8 cellular contexts compared by ENCODE assay signal in the genomic region with DNA sequence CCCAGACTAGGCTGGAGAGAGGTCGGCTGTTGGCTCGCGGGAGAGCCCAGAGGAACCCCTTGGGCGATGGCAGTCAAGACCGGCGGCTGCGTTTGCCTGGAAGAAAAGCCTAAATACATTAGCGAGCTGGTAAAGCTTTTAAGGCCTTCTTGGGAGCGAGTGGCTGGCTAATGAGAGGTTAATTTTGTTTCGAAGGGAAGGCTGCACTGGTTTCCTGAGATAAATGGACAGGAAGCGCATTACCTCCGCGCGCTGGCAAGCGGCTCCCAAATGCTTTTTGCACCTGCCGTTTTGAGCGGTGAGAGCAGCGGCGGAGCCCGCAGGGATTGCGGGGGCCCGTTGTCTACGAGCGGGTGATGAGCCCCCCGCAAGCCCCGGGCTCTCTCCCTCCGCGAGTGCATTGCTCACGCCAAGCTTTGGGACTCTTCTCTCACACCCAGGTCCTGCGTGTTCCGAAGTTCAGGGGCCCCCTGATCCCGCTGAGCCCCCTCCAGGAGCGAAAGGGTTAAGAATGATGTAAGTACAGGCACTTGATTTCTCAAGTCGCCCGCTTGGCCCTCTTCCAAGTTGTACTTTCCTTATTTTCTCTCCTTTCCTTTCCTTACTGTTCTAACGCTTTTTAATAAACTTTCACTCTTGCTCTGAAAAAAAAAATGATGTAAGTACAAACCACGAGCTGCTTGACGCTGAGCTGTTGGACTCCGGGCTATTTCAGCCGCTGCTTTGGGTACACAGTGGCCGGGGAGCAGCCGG. TPM values are rescaled to one million over a fixed set of nuclear protein-coding genes. Genes with fewer than 3 reads are reported as not detected.
A peak's percentile ranks its signal among the peaks of the same experiment; 100 is the strongest.
DNase-seq lines count a peak whose midpoint lies in the region; ATAC-seq and TF ChIP-seq lines count a peak whose summit lies in the region.

No MANE protein-coding gene starts in this region.

- in situ Hi-C loops in GM13977 (cut with MboI; ENCODE audit: low pct_unique_long_range_greater_than_20kb, low sequenced_read_pairs, unreplicated experiment): no loop called here

- TF ChIP-seq CTCF in GM13977 (IDR thresholded peaks at IDR 0.05; ENCODE audit: extremely low read depth, insufficient read depth, missing control alignments): no peak

- no peak for ATAC-seq in left cardiac atrium

- DNase-seq in A172 (ENCODE audit: low spot score) (peak; percentile 44), GM13977 (ENCODE audit: low spot score) (peak; percentile 51), NCI-H82 treated with DMSO at 0.1 percent for 48 hours (lab: John Stamatoyannopoulos, UW; ENCODE audit: unreplicated experiment) (peak; percentile 27), left cardiac atrium (peak; percentile 64), pons (ENCODE audit: low spot score) (peak; percentile 40), GM19240 (ENCODE audit: insufficient read length, low spot score) (no peak), iPS-NIHi7 (ENCODE audit: extremely low spot score) (no peak)
- peak; percentile 56 for DNase-seq in activated naive CD4-positive, alpha-beta T cell treated with anti-CD3 and anti-CD28 coated beads, Interleukin-2, amount 50 U/mL, for 16 hours

- intact Hi-C loops in left cardiac atrium (cut with DNase I): loop anchor here in 1 of 2 donors (10.0 kb wide), 1 partner anchor 1586 kb away; a partner anchor contains a TSS

RNA-seq across cellular contexts. Expression of a gene that starts 3.1 kb away (rescaled TPM):
- total RNA-seq in A172 (2014; rRNA removed; shearing (Covaris generic)): 22.0 and 22.8 TPM in 2 replicates
- 10 to 100 TPM; 15.4 to 15.6 TPM for total RNA-seq in left cardiac atrium

Comparison
In these comparisons a context has a peak if more than half of its experiments do, and no peak if none do; other contexts are left out.
1. DNase-seq: peak in A172 (single experiment), GM13977 (single experiment), NCI-H82 treated with DMSO at 0.1 percent for 48 hours (single experiment), activated naive CD4-positive, alpha-beta T cell treated with anti-CD3 and anti-CD28 coated beads, Interleukin-2, amount 50 U/mL, for 16 hours (single experiment), left cardiac atrium (single experiment) and pons (single experiment); none in GM19240 (single experiment) and iPS-NIHi7 (single experiment).